In the genomic region with DNA sequence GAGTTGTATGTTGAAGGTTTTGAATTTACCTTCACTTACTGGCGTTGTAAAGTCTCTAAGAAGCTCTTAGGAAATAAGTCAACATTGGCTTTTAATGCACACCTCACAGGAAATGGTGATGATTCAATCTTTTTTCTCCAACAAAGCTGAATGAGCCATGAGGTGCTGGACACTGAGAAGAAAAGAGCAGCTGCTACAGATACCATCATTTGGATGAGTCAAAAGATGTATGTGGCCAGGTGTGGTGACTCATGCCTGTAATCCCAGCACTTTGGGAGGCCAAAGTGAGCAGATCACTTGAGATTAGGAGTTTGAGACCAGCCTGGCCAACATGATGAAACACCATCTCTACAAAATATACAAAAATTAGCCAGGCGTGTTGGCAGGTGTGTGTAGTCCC, we compare ENCODE assay signal across 10 cellular contexts. TPM values are rescaled to one million over a fixed set of nuclear protein-coding genes. Genes with fewer than 3 reads are reported as not detected.
DNase-seq lines count a peak whose midpoint lies in the region; ATAC-seq and TF ChIP-seq lines count a peak whose summit lies in the region.
"Had no signal": no experiment of that assay in that cellular context is flagged by ENCODE, and none has a peak within 500 bp of the region (broad histone marks: within the 10 kb centered on the region; RNA-seq: fewer than 3 reads in every experiment).

No MANE protein-coding gene starts in this region.

- no peak overlapping the region for H3K4me3 ChIP-seq in brain microvascular endothelial cell (ENCODE audit: low read depth, low read length)
- H3K4me3 ChIP-seq in sigmoid colon, result no peak overlapping the region

- ATAC-seq in GM21390 (IDR thresholded peaks at IDR 0.05; ENCODE audit: unreplicated experiment), result peak; percentile 41
- ATAC-seq in GM19023 (IDR thresholded peaks at IDR 0.05; ENCODE audit: unreplicated experiment), result no peak

- H3K9me3 ChIP-seq in sigmoid colon, result no peaks in the 10 kb centered on the region

- DNase-seq in COLO668 (lab: John Stamatoyannopoulos, UW; ENCODE audit: unreplicated experiment) (peak; percentile 75), NCI-H2029 (lab: John Stamatoyannopoulos, UW) (peak; percentile 68), brain microvascular endothelial cell (peak; percentile 16), DMS114 treated with DMSO at 0.1 percent for 48 hours (lab: John Stamatoyannopoulos, UW; ENCODE audit: unreplicated experiment) (no peak), sigmoid colon (no peak), UCSD-AML1 (lab: John Stamatoyannopoulos, UW; ENCODE audit: unreplicated experiment) (no peak)
- DNase-seq: NCI-H2227 treated with DMSO at 0.1 percent for 48 hours had no signal

- H3K36me3 ChIP-seq in brain microvascular endothelial cell (replicated peaks) (no peaks in the 10 kb centered on the region), sigmoid colon (no peaks in the 10 kb centered on the region)

- in situ Hi-C loops in brain microvascular endothelial cell (cut with HindIII; ENCODE audit: low pct_ligation_motif_present, low sequenced_read_pairs), result no loop called here

- no peak for TF ChIP-seq POLR2A in sigmoid colon (IDR thresholded peaks at IDR 0.05)

- no peaks in the 10 kb centered on the region for H3K27me3 ChIP-seq in brain microvascular endothelial cell (replicated peaks)
- H3K27me3 ChIP-seq in sigmoid colon, result no peaks in the 10 kb centered on the region

- 76 to 90% methylated on average over 2 of the region's 2 CpGs for WGBS in sigmoid colon, 2 donors

- no peak for TF ChIP-seq EP300 in sigmoid colon (IDR thresholded peaks at IDR 0.05)

- H3K27ac ChIP-seq in brain microvascular endothelial cell (no peak overlapping the region), sigmoid colon (no peak overlapping the region)

- intact Hi-C loops in sigmoid colon (cut with DNase I), result no loop called here

- TF ChIP-seq CTCF in brain microvascular endothelial cell (IDR thresholded peaks at IDR 0.05; ENCODE audit: low read depth, low read length, missing control alignments) (no peak), sigmoid colon (IDR thresholded peaks at IDR 0.05) (no peak)

- no peaks in the 10 kb centered on the region for H3K4me1 ChIP-seq in sigmoid colon

RNA-seq across cellular contexts. Expression of a gene that starts 3.3 kb away (rescaled TPM):
- not detected for total RNA-seq in sigmoid colon
- polyA plus RNA-seq in sigmoid colon, result under 1 TPM; 0.58 to 0.69 (median 0.60) TPM
- total RNA-seq: neural crest cell had no signal

RNA-seq across cellular contexts. Expression of a gene that starts 28.2 kb away (rescaled TPM):
- not detected for total RNA-seq in sigmoid colon
- polyA plus RNA-seq in sigmoid colon, result not detected
- total RNA-seq: neural crest cell had no signal

Comparison
In these comparisons a context has a peak if more than half of its experiments do, and no peak if none do; other contexts are left out.
1. DNase-seq: peak in COLO668 (single experiment), NCI-H2029 (single experiment) and brain microvascular endothelial cell (single experiment); none in DMS114 treated with DMSO at 0.1 percent for 48 hours (single experiment), sigmoid colon (single experiment) and UCSD-AML1 (single experiment).